Comparison of ENCODE assay signal across 30 cellular contexts in genomic region chr11:113907681-113908080, GRCh38. TPM values are rescaled to one million over a fixed set of nuclear protein-coding genes. Genes with fewer than 3 reads are reported as not detected.
DNase-seq lines count a peak whose midpoint lies in the region; ATAC-seq, FAIRE-seq and TF ChIP-seq lines count a peak whose summit lies in the region.
"Had no signal": no experiment of that assay in that cellular context is flagged by ENCODE, and none has a peak within 500 bp of the region (broad histone marks: within the 10 kb centered on the region; RNA-seq: fewer than 3 reads in every experiment).

No MANE protein-coding gene starts in this region.

- H3K27me3 ChIP-seq in H1 (replicated peaks in 1 of 4; ENCODE audit: control insufficient read depth in 3 of 4, extremely low read depth in 1 of 4, insufficient read depth in 3 of 4, low read length in 3 of 4), result no peaks in the 10 kb centered on the region

- no peak overlapping the region for H2BK5ac ChIP-seq in H1 (ENCODE audit: low read depth, low read length)

- no peak overlapping the region for H3K27ac ChIP-seq in H1 (ENCODE audit: low read depth, low read length)
- H3K27ac ChIP-seq: A549, RWPE1 had no signal

- no peak overlapping the region for H3K4me3 ChIP-seq in H1 (ENCODE audit: extremely low read depth in 1 of 4, insufficient read depth in 2 of 4, low read depth in 3 of 4, low read length in 4 of 4)
- H3K4me3 ChIP-seq: A549, HAP-1, K562 had no signal

- H3K9ac ChIP-seq in H1 (replicated peaks in 1 of 4; ENCODE audit: extremely low read depth in 1 of 4, low read depth in 3 of 4, low read length in 3 of 4), result no peak overlapping the region

- H3K23ac ChIP-seq in H1 (ENCODE audit: insufficient read length), result no peak overlapping the region

- CTCF ChIA-PET in H1 (lab: Charles Lee; ENCODE audit: partially characterized antibody), result interaction anchor here (0.7 to 8.0 kb wide), 13 partner anchors 12 to 358 kb away, joined by 3 to 112 read pairs (median 5); no protein-coding TSS in a partner anchor

- no peak for TF ChIP-seq EP300 in H1 (IDR thresholded peaks at IDR 0.05; ENCODE audit: borderline replicate concordance in 1 of 2, low read depth in 2 of 2, low read length in 2 of 2)

- no peak overlapping the region for H3K4ac ChIP-seq in H1 (replicated peaks; ENCODE audit: insufficient read length, low read depth, low read length)

- peaks cover 11% of the 10 kb centered on the region for H3K4me1 Mint-ChIP-seq in stimulated activated effector memory CD8-positive, alpha-beta T cell treated with anti-CD3 and anti-CD28 coated beads, Interleukin-12 subunit alpha, Interleukin-12 subunit beta, amount 100 ng/mL, for 72 hours

- H3K56ac ChIP-seq in H1 (replicated peaks; ENCODE audit: insufficient read length, low read depth, low read length), result no peak overlapping the region

- no peaks in the 10 kb centered on the region for H3K9me3 Mint-ChIP-seq in stimulated activated effector memory CD8-positive, alpha-beta T cell treated with anti-CD3 and anti-CD28 coated beads, Interleukin-12 subunit alpha, Interleukin-12 subunit beta, amount 100 ng/mL, for 72 hours
- H3K9me3 Mint-ChIP-seq: CD8-positive, alpha-beta T cell; HFFc6 had no signal

- no peak overlapping the region for H3K18ac ChIP-seq in H1 (ENCODE audit: extremely low read depth, low read length)

- H2BK12ac ChIP-seq in H1 (ENCODE audit: low read depth, low read length), result no peak overlapping the region

- no peak for TF ChIP-seq RAD21 in H1 (IDR thresholded peaks at IDR 0.05 in 1 of 2, conservative IDR thresholded peaks at IDR 0.05 in 1 of 2; ENCODE audit: low read depth in 2 of 2, low read length in 2 of 2)

- H3K36me3 Mint-ChIP-seq in stimulated activated effector memory CD8-positive, alpha-beta T cell treated with anti-CD3 and anti-CD28 coated beads, Interleukin-12 subunit alpha, Interleukin-12 subunit beta, amount 100 ng/mL, for 72 hours, result no peaks in the 10 kb centered on the region
- H3K36me3 Mint-ChIP-seq: CD8-positive, alpha-beta T cell had no signal

- no peak for FAIRE-seq in H1 (lab: Jason Lieb, UNC)
- FAIRE-seq: A549, GM19239, HepG2, K562 had no signal

- H3K14ac ChIP-seq in H1 (ENCODE audit: insufficient read length), result no peak overlapping the region

- no peak overlapping the region for H2BK15ac ChIP-seq in H1 (ENCODE audit: low read length)

- ATAC-seq in stimulated activated effector memory CD8-positive, alpha-beta T cell treated with anti-CD3 and anti-CD28 coated beads, Interleukin-12 subunit alpha, Interleukin-12 subunit beta, amount 100 ng/mL, for 72 hours, result peak; percentile 37
- no peak for ATAC-seq in GM19463 (IDR thresholded peaks at IDR 0.05; ENCODE audit: unreplicated experiment)
- ATAC-seq: A549; CD8-positive, alpha-beta T cell; K562; Panc1 had no signal

- H4K91ac ChIP-seq in H1 (replicated peaks; ENCODE audit: insufficient read length, low read length), result no peak overlapping the region

- no peak overlapping the region for H3K4me3 Mint-ChIP-seq in stimulated activated effector memory CD8-positive, alpha-beta T cell treated with anti-CD3 and anti-CD28 coated beads, Interleukin-12 subunit alpha, Interleukin-12 subunit beta, amount 100 ng/mL, for 72 hours
- H3K4me3 Mint-ChIP-seq: CD8-positive, alpha-beta T cell; HFFc6 had no signal

- no peaks in the 10 kb centered on the region for H3K79me2 ChIP-seq in H1 (ENCODE audit: control insufficient read depth in 1 of 2, insufficient read depth in 2 of 2, low read length in 2 of 2)

- peak overlapping the region; percentile 63; the same call in 1 of the 2 replicates for H2AFZ ChIP-seq in H1 (ENCODE audit: low read length)

- TF ChIP-seq POLR2A in H1 (IDR thresholded peaks at IDR 0.05; ENCODE audit: control extremely low read depth in 1 of 2, low read depth in 2 of 2, low read length in 2 of 2) (no peak), erythroblast (IDR thresholded peaks at IDR 0.05; ENCODE audit: low read length) (no peak)

- no peak for TF ChIP-seq CTCF in H1 (IDR thresholded peaks at IDR 0.05; ENCODE audit: control extremely low read depth in 1 of 3, insufficient read depth in 1 of 3, low read depth in 1 of 3, low read length in 3 of 3)

- no peak overlapping the region for H2AK5ac ChIP-seq in H1 (ENCODE audit: low read depth, low read length)

- H2BK120ac ChIP-seq in H1 (replicated peaks; ENCODE audit: low read depth, low read length), result no peak overlapping the region

- in situ Hi-C loops in G401 (cut with HindIII; ENCODE audit: low sequenced_read_pairs), result no loop called here

- no peaks in the 10 kb centered on the region for H3K9me3 ChIP-seq in H1 (ENCODE audit: insufficient read depth in 2 of 2, low read depth in 1 of 2, low read length in 1 of 2)
- H3K9me3 ChIP-seq: A549, Caco-2, HAP-1 had no signal

- POLR2A ChIA-PET in H1 (lab: Charles Lee; ENCODE audit: partially characterized antibody), result no interaction called here

- H3K23me2 ChIP-seq in H1 (ENCODE audit: low read depth, low read length), result no peaks in the 10 kb centered on the region

- peak; percentile 86 for DNase-seq in G401 (ENCODE audit: low spot score)
- peak; percentile 70 for DNase-seq in NCI-H69 (lab: John Stamatoyannopoulos, UW)
- no peak for DNase-seq in H1 (ENCODE audit: low read depth in 1 of 2, low spot score in 2 of 2)
- no peak for DNase-seq in stimulated activated effector memory CD8-positive, alpha-beta T cell treated with anti-CD3 and anti-CD28 coated beads, Interleukin-12 subunit alpha, Interleukin-12 subunit beta, amount 100 ng/mL, for 72 hours (ENCODE audit: low spot score in 2 of 2)
- no peak for DNase-seq in erythroblast (lab: John Stamatoyannopoulos, UW)
- DNase-seq in superior temporal gyrus (ENCODE audit: extremely low spot score), result no peak
- DNase-seq: AML-193; Caco-2; CD8-positive, alpha-beta T cell; DMS79; HFFc6; MV-4-11; NCI-H1694; NCI-H2029 treated with DMSO at 0.1 percent for 48 hours; NCI-H2227 treated with DMSO at 0.1 percent for 48 hours; NCI-H526 treated with DMSO at 0.1 percent for 48 hours; SHP77 had no signal

- H4K5ac ChIP-seq in H1 (ENCODE audit: insufficient read length, low read depth, low read length), result no peak overlapping the region

- H3K27ac Mint-ChIP-seq in stimulated activated effector memory CD8-positive, alpha-beta T cell treated with anti-CD3 and anti-CD28 coated beads, Interleukin-12 subunit alpha, Interleukin-12 subunit beta, amount 100 ng/mL, for 72 hours, result no peak overlapping the region
- H3K27ac Mint-ChIP-seq: CD8-positive, alpha-beta T cell; HFFc6 had no signal

- H2BK20ac ChIP-seq in H1 (ENCODE audit: low read length), result no peak overlapping the region

- H3K4me2 ChIP-seq in H1 (ENCODE audit: insufficient read depth in 1 of 2, low read depth in 2 of 2, low read length in 2 of 2), result no peak overlapping the region
- H3K4me2 ChIP-seq: A549 had no signal

- H4K8ac ChIP-seq in H1 (ENCODE audit: extremely low read depth, insufficient read depth, low read length), result no peak overlapping the region

- H3K79me1 ChIP-seq in H1 (ENCODE audit: low read depth, low read length), result no peaks in the 10 kb centered on the region

- H3K36me3 ChIP-seq in H1 (ENCODE audit: control insufficient read depth in 2 of 4, insufficient read depth in 4 of 4, low read length in 3 of 4), result no peaks in the 10 kb centered on the region
- H3K36me3 ChIP-seq: HAP-1 had no signal

- peaks cover 0 to 9% (median 3%) of the 10 kb centered on the region in 4 experiments; a peak in 1 of 7 replicates for H3K4me1 ChIP-seq in H1 (replicated peaks in 1 of 4; ENCODE audit: control insufficient read depth in 3 of 4, insufficient read depth in 4 of 4, low read length in 3 of 4)

- 87% methylated on average over 8 of the region's 8 CpGs; no CpG with 5 or more reads in 1 of the 2 experiments for WGBS in H1 (ENCODE audit: extremely low coverage in 1 of 2, insufficient coverage in 1 of 2, insufficient read length in 1 of 2, insufficient replicate concordance in 2 of 2, low coverage in 1 of 2, low lambda C conversion rate in 2 of 2, missing lambda C conversion rate in 1 of 2), 2 experiments

- H4K20me1 ChIP-seq in H1 (replicated peaks in 1 of 2; ENCODE audit: control insufficient read depth in 1 of 2, insufficient read depth in 2 of 2, low read length in 2 of 2), result no peaks in the 10 kb centered on the region

TF ChIP-seq in H1, 55 proteins besides CTCF, POLR2A, EP300 and RAD21 (continues in another document):
- TF ChIP-seq NANOG (IDR thresholded peaks at IDR 0.05; ENCODE audit: insufficient read depth, low read depth, low read length, poor library complexity, severe bottlenecking) (no peak), BACH1 (IDR thresholded peaks at IDR 0.05; ENCODE audit: low read length) (no peak), CBX8 (IDR thresholded peaks at IDR 0.05; ENCODE audit: borderline replicate concordance, low read depth, low read length) (no peak), USF2 (IDR thresholded peaks at IDR 0.05; ENCODE audit: low read length) (no peak), CREB1 (IDR thresholded peaks at IDR 0.05) (no peak)

RNA-seq across cellular contexts. Expression of gene HTR3B, which starts 3.1 kb away (rescaled TPM):
- not detected in 2 replicates for total RNA-seq in G401 (2014; rRNA removed; shearing (Covaris generic))
- not detected in 2 replicates for total RNA-seq in H1 (2021; fragmentation: NEBNext Ultra II Directional; extraction: Animal tissue kit (Norgen Biotek cat#: 25700))
- not detected in 2 replicates for polyA plus RNA-seq in H1 (2011; rRNA removed)
- polyA plus RNA-seq in H1 (2011; cell fraction: cytosol; rRNA removed), result not detected
- polyA plus RNA-seq in H1 (2011; cell fraction: nucleus; rRNA removed), result not detected
- polyA plus RNA-seq in H1 (2012, experiment 1 of 2), result not detected in 4 replicates
- not detected for polyA plus RNA-seq in H1 (2012, experiment 2 of 2)
- polyA plus RNA-seq in H1 (2013, experiment 1 of 2), result not detected
- not detected for polyA plus RNA-seq in H1 (2013, experiment 2 of 2)
- polyA minus RNA-seq in H1 (2011; rRNA and poly(A)+ RNA removed), result not detected in 2 replicates
- polyA minus RNA-seq in H1 (2011; cell fraction: cytosol; rRNA and poly(A)+ RNA removed), result not detected
- not detected for polyA minus RNA-seq in H1 (2011; cell fraction: nucleus; rRNA and poly(A)+ RNA removed)
- total RNA-seq: Caco-2; CD8-positive, alpha-beta T cell; HFFc6; HT1080; K562; LHCN-M2; MCF 10A; NCI-H460; OCI-LY7 had no signal
- polyA plus RNA-seq: A549, K562 had no signal

RNA-seq across cellular contexts. Expression of gene USP28, which starts 32.3 kb away (rescaled TPM):
- 37.8 and 40.4 TPM in 2 replicates for total RNA-seq in G401 (2014; rRNA removed; shearing (Covaris generic))
- total RNA-seq in H1 (2021; fragmentation: NEBNext Ultra II Directional; extraction: Animal tissue kit (Norgen Biotek cat#: 25700)), result 110 and 119 TPM in 2 replicates
- 54.0 and 82.6 TPM in 2 replicates for polyA plus RNA-seq in H1 (2011; rRNA removed)
- polyA plus RNA-seq in H1 (2011; cell fraction: cytosol; rRNA removed), result 81.9 TPM
- 144 TPM for polyA plus RNA-seq in H1 (2011; cell fraction: nucleus; rRNA removed)
- 58.4 to 104 TPM (median 79.7 TPM) in 4 replicates for polyA plus RNA-seq in H1 (2012, experiment 1 of 2)
- 7.9 TPM for polyA plus RNA-seq in H1 (2012, experiment 2 of 2)
- polyA plus RNA-seq in H1 (2013, experiment 1 of 2), result 61.1 TPM
- 63.0 TPM for polyA plus RNA-seq in H1 (2013, experiment 2 of 2)
- polyA minus RNA-seq in H1 (2011; rRNA and poly(A)+ RNA removed), result 177 and 222 TPM in 2 replicates
- polyA minus RNA-seq in H1 (2011; cell fraction: cytosol; rRNA and poly(A)+ RNA removed), result 83.5 TPM
- 156 TPM for polyA minus RNA-seq in H1 (2011; cell fraction: nucleus; rRNA and poly(A)+ RNA removed)

Comparison
In these comparisons a context has a peak if more than half of its experiments do, and no peak if none do; other contexts are left out.
1. DNase-seq: peak in G401 (single experiment) and NCI-H69 (single experiment); none in H1 (0 of 2), stimulated activated effector memory CD8-positive, alpha-beta T cell treated with anti-CD3 and anti-CD28 coated beads, Interleukin-12 subunit alpha, Interleukin-12 subunit beta, amount 100 ng/mL, for 72 hours (0 of 2), erythroblast (0 of 2) and superior temporal gyrus (single experiment).